In the genomic region with DNA sequence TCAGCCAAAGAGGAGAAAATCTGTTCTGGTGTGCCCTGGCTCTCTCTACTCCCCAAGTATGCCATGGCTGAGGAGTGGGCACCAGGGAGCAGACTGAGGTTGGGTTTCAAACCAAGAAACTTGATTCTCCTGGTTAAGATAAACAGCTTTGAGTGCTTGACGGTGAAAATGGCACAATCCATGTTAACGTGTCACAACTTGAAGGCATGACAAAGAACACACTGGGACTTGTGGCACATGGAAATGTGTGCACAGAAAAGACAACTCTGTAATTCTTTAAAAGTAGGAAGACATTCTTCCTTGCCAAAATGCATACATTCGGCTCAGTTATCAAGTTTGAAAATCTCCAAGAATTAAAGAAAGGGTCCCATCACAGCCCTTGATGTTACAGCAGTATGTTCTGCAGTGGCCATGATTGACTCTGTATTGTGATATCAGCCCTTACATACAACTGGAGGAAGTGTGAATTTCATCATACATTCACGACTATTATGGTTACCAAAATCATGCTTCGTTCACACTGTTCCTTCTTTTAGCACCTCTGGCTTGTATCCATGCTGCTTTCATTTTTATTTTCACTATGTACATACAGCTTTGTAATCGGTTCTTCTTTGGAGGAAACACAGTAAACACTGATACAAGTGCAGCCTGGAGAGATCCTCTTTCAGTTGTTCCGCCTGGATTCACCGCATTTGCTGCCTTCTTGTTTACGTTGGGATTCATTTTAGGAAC, we compare ENCODE assay signal across 13 cellular contexts. TPM values are rescaled to one million over a fixed set of nuclear protein-coding genes. Genes with fewer than 3 reads are reported as not detected.
DNase-seq lines count a peak whose midpoint lies in the region; ATAC-seq, FAIRE-seq and TF ChIP-seq lines count a peak whose summit lies in the region.
"Had no signal": no experiment of that assay in that cellular context is flagged by ENCODE, and none has a peak within 500 bp of the region (broad histone marks: within the 10 kb centered on the region; RNA-seq: fewer than 3 reads in every experiment).

No MANE protein-coding gene starts in this region.

- ATAC-seq in HG02973 (IDR thresholded peaks at IDR 0.05; ENCODE audit: unreplicated experiment): peak; percentile 60
- ATAC-seq in HepG2: peak; percentile 54
- ATAC-seq in GM18520 (IDR thresholded peaks at IDR 0.05; ENCODE audit: unreplicated experiment): no peak
- ATAC-seq: psoas muscle had no signal

- H3K4me1 Mint-ChIP-seq in Caco-2 (ENCODE audit: low read depth, unreplicated experiment) (no peaks in the 10 kb centered on the region), endothelial cell (ENCODE audit: unreplicated experiment) (no peaks in the 10 kb centered on the region)

- H3K36me3 ChIP-seq in HepG2 (replicated peaks in 1 of 2; ENCODE audit: control insufficient read depth in 1 of 2, insufficient read depth in 2 of 2, low read length in 2 of 2): no peaks in the 10 kb centered on the region
- H3K36me3 ChIP-seq in Caco-2 (ENCODE audit: control insufficient read depth, insufficient read depth, low read length): no peaks in the 10 kb centered on the region; the same call in 1 of the 2 replicates

- TF ChIP-seq POLR2A in HepG2 (IDR thresholded peaks at IDR 0.05; ENCODE audit: insufficient read depth in 1 of 2, low read depth in 2 of 2, low read length in 2 of 2): no peak

- peak overlapping the region; percentile 58 for H3K4me2 ChIP-seq in HepG2 (ENCODE audit: low read depth, low read length)

- no peaks in the 10 kb centered on the region for H3K79me2 ChIP-seq in HepG2 (ENCODE audit: insufficient read depth, low read length)

- H3K9me3 Mint-ChIP-seq in Caco-2 (ENCODE audit: unreplicated experiment) (no peaks in the 10 kb centered on the region), endothelial cell (ENCODE audit: unreplicated experiment) (no peaks in the 10 kb centered on the region)

- 14% methylated on average over 9 of the region's 9 CpGs for WGBS in HepG2 (ENCODE audit: low lambda C conversion rate)

- H3K4me3 ChIP-seq in HepG2 (replicated peaks in 1 of 3; ENCODE audit: insufficient read depth in 1 of 3, low read depth in 2 of 3, low read length in 3 of 3) (no peak overlapping the region), Caco-2 (ENCODE audit: low read depth, low read length) (no peak overlapping the region)
- H3K4me3 ChIP-seq: dorsolateral prefrontal cortex, psoas muscle had no signal

- TF ChIP-seq CTCF in HepG2 (CRISPR knock-in tag; IDR thresholded peaks at IDR 0.05): no peak
- no peak for TF ChIP-seq CTCF in Caco-2 (IDR thresholded peaks at IDR 0.05; ENCODE audit: insufficient read depth in 1 of 2, low read depth in 1 of 2, low read length in 1 of 2, severe bottlenecking in 1 of 2, unreplicated experiment in 1 of 2)
- no peak for TF ChIP-seq CTCF in endothelial cell (IDR thresholded peaks at IDR 0.05; ENCODE audit: unreplicated experiment)

- no peaks in the 10 kb centered on the region for H3K36me3 Mint-ChIP-seq in Caco-2 (ENCODE audit: insufficient read depth, unreplicated experiment)
- no peaks in the 10 kb centered on the region for H3K36me3 Mint-ChIP-seq in endothelial cell (ENCODE audit: low read depth, unreplicated experiment)

- H3K27ac Mint-ChIP-seq in Caco-2 (ENCODE audit: unreplicated experiment): no peak overlapping the region
- no peak overlapping the region for H3K27ac Mint-ChIP-seq in endothelial cell (ENCODE audit: unreplicated experiment)

- H3K4me3 Mint-ChIP-seq in Caco-2 (ENCODE audit: unreplicated experiment) (no peak overlapping the region), endothelial cell (ENCODE audit: unreplicated experiment) (no peak overlapping the region)

- peak; percentile 8 for DNase-seq in COLO668 (lab: John Stamatoyannopoulos, UW; ENCODE audit: unreplicated experiment)
- peak; percentile 92 for DNase-seq in NOMO-1 treated with DMSO at 0.1 percent for 48 hours (lab: John Stamatoyannopoulos, UW; ENCODE audit: unreplicated experiment)
- no peak for DNase-seq in HepG2 (ENCODE audit: low spot score)
- no peak for DNase-seq in NCI-H146 treated with DMSO at 0.1 percent for 48 hours (lab: John Stamatoyannopoulos, UW; ENCODE audit: unreplicated experiment)
- DNase-seq in Caco-2: no peak
- no peak for DNase-seq in endothelial cell (ENCODE audit: low spot score)
- DNase-seq: activated effector memory CD4-positive, alpha-beta T cell treated with anti-CD3 and anti-CD28 coated beads, Interleukin-2, amount 50 U/mL, for 16 hours; dorsolateral prefrontal cortex; NCI-H524; psoas muscle had no signal

- in situ Hi-C loops in HepG2 (cut with HindIII; ENCODE audit: extremely low pct_ligation_motif_present, low pct_unique_long_range_greater_than_20kb): no loop called here

- TF ChIP-seq RAD21 in HepG2 (CRISPR knock-in tag; IDR thresholded peaks at IDR 0.05): no peak

- FAIRE-seq in HepG2 (lab: Jason Lieb, UNC): no peak

- H3K4me1 ChIP-seq in HepG2 (ENCODE audit: insufficient read depth, low read length) (peaks cover 25% of the 10 kb centered on the region), Caco-2 (0 out of 2 replicates have a peak, but pooled peaks cover 4% of the 10 kb centered on the region)
- H3K4me1 ChIP-seq: psoas muscle had no signal

- H4K20me1 ChIP-seq in HepG2 (ENCODE audit: insufficient read depth, low read length): no peaks in the 10 kb centered on the region

- H3K9ac ChIP-seq in HepG2 (ENCODE audit: insufficient read depth, low read depth, low read length): no peak overlapping the region

- H3K27ac ChIP-seq in HepG2 (ENCODE audit: extremely low read length, insufficient read depth, low read length): no peak overlapping the region
- H3K27ac ChIP-seq: dorsolateral prefrontal cortex, psoas muscle had no signal

- CTCF ChIA-PET in HepG2 (lab: Yijun Ruan, JAX; ENCODE audit: low intra/inter-chr PET ratio, low total read pairs) (no interaction called here), Caco-2 (lab: Charles Lee) (no interaction called here)

- BruUV-seq in HepG2 (replicated peaks; lab: Mats Ljungman, UMichigan) (no TSS peak), Caco-2 (replicated peaks; lab: Mats Ljungman, UMichigan) (no TSS peak)

- POLR2A ChIA-PET in HepG2 (lab: Yijun Ruan, JAX) (no interaction called here), Caco-2 (lab: Charles Lee) (no interaction called here)

- H3K9me3 ChIP-seq in HepG2 (ENCODE audit: low read length) (no peaks in the 10 kb centered on the region), Caco-2 (no peaks in the 10 kb centered on the region)
- H3K9me3 ChIP-seq: psoas muscle had no signal

- TF ChIP-seq EP300 in HepG2 (IDR thresholded peaks at IDR 0.05; ENCODE audit: low read depth in 2 of 2, low read length in 2 of 2): no peak
- TF ChIP-seq EP300 in HepG2 (CRISPR knock-in tag; IDR thresholded peaks at IDR 0.05; ENCODE audit: borderline replicate concordance): no peak

- H2AFZ ChIP-seq in HepG2 (ENCODE audit: low read length): peak overlapping the region; percentile 44

- intact Hi-C loops in HepG2 (cut with micrococcal nuclease; ENCODE audit: unreplicated experiment) (no loop called here), Caco-2 (cut with micrococcal nuclease; ENCODE audit: unreplicated experiment) (no loop called here)

- H3K27me3 ChIP-seq in HepG2 (ENCODE audit: control insufficient read depth in 1 of 2, insufficient read depth in 2 of 2, low read length in 2 of 2) (no peaks in the 10 kb centered on the region), Caco-2 (replicated peaks; ENCODE audit: control insufficient read depth, insufficient read depth, low read length) (no peaks in the 10 kb centered on the region)

- peaks cover 3% of the 10 kb centered on the region for H3K27me3 Mint-ChIP-seq in Caco-2 (ENCODE audit: insufficient read depth, unreplicated experiment)
- H3K27me3 Mint-ChIP-seq in endothelial cell (ENCODE audit: unreplicated experiment): no peaks in the 10 kb centered on the region

RNA-seq across cellular contexts. Expression of a gene that starts 15.6 kb away (rescaled TPM):
- total RNA-seq in HepG2 (2016; rRNA removed; fragmentation: Illumina TruSeq; extraction: Trizol) (0.13 and 0.14 TPM in 2 replicates), Caco-2 (2022) (2.6 and 5.7 TPM in 2 replicates), endothelial cell (ENCODE audit: unreplicated experiment) (8.3 TPM)
- not detected in 2 replicates for total RNA-seq in HepG2 (2016; cell fraction: cytosol; rRNA removed; fragmentation: Illumina TruSeq; extraction: Trizol; ENCODE audit: low read depth)
- total RNA-seq in HepG2 (2016; cell fraction: insoluble cytoplasmic fraction; rRNA removed; fragmentation: Illumina TruSeq; extraction: Trizol): 0.06 and 0.43 TPM in 2 replicates
- total RNA-seq in HepG2 (2016; cell fraction: membrane; rRNA removed; fragmentation: Illumina TruSeq; extraction: Trizol): 0.15 TPM in 1 of 2 replicates, not detected in the other
- total RNA-seq in HepG2 (2016; cell fraction: nucleus; rRNA removed; fragmentation: Illumina TruSeq; extraction: Trizol): 0.28 TPM in 1 of 2 replicates, not detected in the other
- not detected in 2 replicates for polyA plus RNA-seq in HepG2 (2011; rRNA removed)
- polyA plus RNA-seq in HepG2 (2011; cell fraction: cytosol; rRNA removed): 0.04 and 0.05 TPM in 2 replicates
- polyA plus RNA-seq in HepG2 (2011; cell fraction: nucleus; rRNA removed): not detected in 2 replicates
- 0.12 TPM in 1 of 2 replicates, not detected in the other for polyA plus RNA-seq in HepG2 (2012)
- polyA plus RNA-seq in HepG2 (2016; cell fraction: cytosol; fragmentation: Illumina TruSeq; extraction: Trizol; ENCODE audit: low read depth): 0.11 and 0.15 TPM in 2 replicates
- polyA plus RNA-seq in HepG2 (2016; cell fraction: insoluble cytoplasmic fraction; fragmentation: Illumina TruSeq; extraction: Trizol; ENCODE audit: low read depth): 0.32 and 0.35 TPM in 2 replicates
- polyA plus RNA-seq in HepG2 (2016; cell fraction: membrane; fragmentation: Illumina TruSeq; extraction: Trizol; ENCODE audit: low read depth): not detected in 2 replicates
- polyA plus RNA-seq in HepG2 (2016; cell fraction: nucleus; fragmentation: Illumina TruSeq; extraction: Trizol; ENCODE audit: insufficient read depth, low read depth): 0.45 and 0.98 TPM in 2 replicates
- 0.28 TPM in 1 of 2 replicates, not detected in the other for polyA minus RNA-seq in HepG2 (2011; rRNA and poly(A)+ RNA removed; ENCODE audit: low replicate concordance)
- not detected in 2 replicates for polyA minus RNA-seq in HepG2 (2011; cell fraction: cytosol; rRNA and poly(A)+ RNA removed)
- not detected in 2 replicates for polyA minus RNA-seq in HepG2 (2011; cell fraction: nucleus; rRNA and poly(A)+ RNA removed)
- total RNA-seq: H4 had no signal

RNA-seq across cellular contexts. Expression of a gene that starts 48.5 kb away (rescaled TPM):
- 53.2 and 85.0 TPM in 2 replicates for total RNA-seq in HepG2 (2016; rRNA removed; fragmentation: Illumina TruSeq; extraction: Trizol)
- total RNA-seq in HepG2 (2016; cell fraction: cytosol; rRNA removed; fragmentation: Illumina TruSeq; extraction: Trizol; ENCODE audit: low read depth): 14.5 and 16.7 TPM in 2 replicates
- total RNA-seq in HepG2 (2016; cell fraction: insoluble cytoplasmic fraction; rRNA removed; fragmentation: Illumina TruSeq; extraction: Trizol): 55.9 and 77.3 TPM in 2 replicates
- 37.7 and 40.2 TPM in 2 replicates for total RNA-seq in HepG2 (2016; cell fraction: membrane; rRNA removed; fragmentation: Illumina TruSeq; extraction: Trizol)
- total RNA-seq in HepG2 (2016; cell fraction: nucleus; rRNA removed; fragmentation: Illumina TruSeq; extraction: Trizol): 22.6 and 27.3 TPM in 2 replicates
- 45.2 and 49.6 TPM in 2 replicates for polyA plus RNA-seq in HepG2 (2011; rRNA removed)
- polyA plus RNA-seq in HepG2 (2011; cell fraction: cytosol; rRNA removed): 45.4 and 45.5 TPM in 2 replicates
- polyA plus RNA-seq in HepG2 (2011; cell fraction: nucleus; rRNA removed): 28.3 and 31.6 TPM in 2 replicates
- 42.0 and 47.4 TPM in 2 replicates for polyA plus RNA-seq in HepG2 (2012)
- 14.9 and 19.3 TPM in 2 replicates for polyA plus RNA-seq in HepG2 (2016; cell fraction: cytosol; fragmentation: Illumina TruSeq; extraction: Trizol; ENCODE audit: low read depth)
- polyA plus RNA-seq in HepG2 (2016; cell fraction: insoluble cytoplasmic fraction; fragmentation: Illumina TruSeq; extraction: Trizol; ENCODE audit: low read depth): 101 and 102 TPM in 2 replicates
- polyA plus RNA-seq in HepG2 (2016; cell fraction: membrane; fragmentation: Illumina TruSeq; extraction: Trizol; ENCODE audit: low read depth): 40.1 and 47.1 TPM in 2 replicates
- polyA plus RNA-seq in HepG2 (2016; cell fraction: nucleus; fragmentation: Illumina TruSeq; extraction: Trizol; ENCODE audit: insufficient read depth, low read depth): 60.5 and 61.0 TPM in 2 replicates
- 48.4 and 50.1 TPM in 2 replicates for polyA minus RNA-seq in HepG2 (2011; rRNA and poly(A)+ RNA removed; ENCODE audit: low replicate concordance)
- 26.0 and 29.4 TPM in 2 replicates for polyA minus RNA-seq in HepG2 (2011; cell fraction: cytosol; rRNA and poly(A)+ RNA removed)
- polyA minus RNA-seq in HepG2 (2011; cell fraction: nucleus; rRNA and poly(A)+ RNA removed): 27.8 and 34.1 TPM in 2 replicates
- 49.8 and 50.1 TPM in 2 replicates for total RNA-seq in Caco-2 (2022)
- 29.2 TPM for total RNA-seq in endothelial cell (ENCODE audit: unreplicated experiment)

RNA-seq across cellular contexts. Expression of a gene that starts 49.4 kb away (rescaled TPM):
- total RNA-seq in HepG2 (2016; rRNA removed; fragmentation: Illumina TruSeq; extraction: Trizol): 105 and 130 TPM in 2 replicates
- total RNA-seq in HepG2 (2016; cell fraction: cytosol; rRNA removed; fragmentation: Illumina TruSeq; extraction: Trizol; ENCODE audit: low read depth): 22.6 and 22.7 TPM in 2 replicates
- total RNA-seq in HepG2 (2016; cell fraction: insoluble cytoplasmic fraction; rRNA removed; fragmentation: Illumina TruSeq; extraction: Trizol): 106 and 144 TPM in 2 replicates
- 48.1 and 55.5 TPM in 2 replicates for total RNA-seq in HepG2 (2016; cell fraction: membrane; rRNA removed; fragmentation: Illumina TruSeq; extraction: Trizol)
- total RNA-seq in HepG2 (2016; cell fraction: nucleus; rRNA removed; fragmentation: Illumina TruSeq; extraction: Trizol): 47.4 and 51.2 TPM in 2 replicates
- polyA plus RNA-seq in HepG2 (2011; rRNA removed): 124 and 137 TPM in 2 replicates
- 118 and 121 TPM in 2 replicates for polyA plus RNA-seq in HepG2 (2011; cell fraction: cytosol; rRNA removed)
- polyA plus RNA-seq in HepG2 (2011; cell fraction: nucleus; rRNA removed): 36.3 and 40.1 TPM in 2 replicates
- 107 and 124 TPM in 2 replicates for polyA plus RNA-seq in HepG2 (2012)
- 26.7 and 29.0 TPM in 2 replicates for polyA plus RNA-seq in HepG2 (2016; cell fraction: cytosol; fragmentation: Illumina TruSeq; extraction: Trizol; ENCODE audit: low read depth)
- 184 and 199 TPM in 2 replicates for polyA plus RNA-seq in HepG2 (2016; cell fraction: insoluble cytoplasmic fraction; fragmentation: Illumina TruSeq; extraction: Trizol; ENCODE audit: low read depth)
- polyA plus RNA-seq in HepG2 (2016; cell fraction: membrane; fragmentation: Illumina TruSeq; extraction: Trizol; ENCODE audit: low read depth): 57.6 and 62.2 TPM in 2 replicates
- 105 and 115 TPM in 2 replicates for polyA plus RNA-seq in HepG2 (2016; cell fraction: nucleus; fragmentation: Illumina TruSeq; extraction: Trizol; ENCODE audit: insufficient read depth, low read depth)
- polyA minus RNA-seq in HepG2 (2011; rRNA and poly(A)+ RNA removed; ENCODE audit: low replicate concordance): 25.9 and 35.0 TPM in 2 replicates
- polyA minus RNA-seq in HepG2 (2011; cell fraction: cytosol; rRNA and poly(A)+ RNA removed): 23.1 and 30.6 TPM in 2 replicates
- polyA minus RNA-seq in HepG2 (2011; cell fraction: nucleus; rRNA and poly(A)+ RNA removed): 23.6 and 37.7 TPM in 2 replicates
- 69.6 and 70.7 TPM in 2 replicates for total RNA-seq in Caco-2 (2022)
- total RNA-seq in endothelial cell (ENCODE audit: unreplicated experiment): 68.3 TPM

Comparison
In these comparisons a context has a peak if more than half of its experiments do, and no peak if none do; other contexts are left out.
1. DNase-seq: peak in COLO668 (single experiment) and NOMO-1 treated with DMSO at 0.1 percent for 48 hours (single experiment); none in HepG2 (single experiment), NCI-H146 treated with DMSO at 0.1 percent for 48 hours (single experiment), Caco-2 (0 of 2) and endothelial cell (single experiment).